In the genomic region with DNA sequence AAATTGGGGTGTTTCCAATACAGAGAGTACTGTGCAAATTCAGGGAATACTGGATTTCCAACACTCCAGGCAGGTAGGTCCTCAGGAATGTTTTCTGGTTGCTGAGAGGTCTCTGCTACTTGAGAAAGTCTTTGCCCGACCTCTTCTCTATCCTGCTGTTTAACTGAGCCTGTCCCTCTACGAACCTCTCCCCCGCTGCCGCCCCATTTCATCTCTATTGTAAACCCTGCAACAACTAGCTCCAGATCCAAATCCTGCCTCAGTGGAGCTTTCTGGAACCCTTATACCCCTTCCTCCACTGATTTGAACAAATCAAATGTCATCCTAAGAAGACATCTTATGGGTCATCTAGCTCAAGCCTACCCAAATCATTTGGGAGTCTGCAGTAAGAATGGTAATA, we compare ENCODE assay signal across 9 cellular contexts. TPM values are rescaled to one million over a fixed set of nuclear protein-coding genes. Genes with fewer than 3 reads are reported as not detected.
DNase-seq lines count a peak whose midpoint lies in the region; ATAC-seq and TF ChIP-seq lines count a peak whose summit lies in the region.
"Had no signal": no experiment of that assay in that cellular context is flagged by ENCODE, and none has a peak within 500 bp of the region (broad histone marks: within the 10 kb centered on the region; RNA-seq: fewer than 3 reads in every experiment).

No MANE protein-coding gene starts in this region.

- WGBS in testis, 2 donors = 66 to 70% methylated on average over 4 of the region's 4 CpGs

- no peak for TF ChIP-seq CTCF in brain (conservative IDR thresholded peaks at IDR 0.05)
- TF ChIP-seq CTCF in mesothelial cell of epicardium (IDR thresholded peaks at IDR 0.05; ENCODE audit: unreplicated experiment) = no peak
- no peak for TF ChIP-seq CTCF in testis (IDR thresholded peaks at IDR 0.05)

- H3K9me3 Mint-ChIP-seq in stimulated activated naive CD8-positive, alpha-beta T cell treated with anti-CD3 and anti-CD28 coated beads, Interleukin-15, Interleukin-2, amounts not matched to agents 100 ng/mL and 50 ng/mL, for 24 hours = peaks cover 5% of the 10 kb centered on the region
- H3K9me3 Mint-ChIP-seq in brain = peaks cover 13 to 33% (median 25%) of the 10 kb centered on the region in 5 experiments
- peaks cover 20% of the 10 kb centered on the region for H3K9me3 Mint-ChIP-seq in mesothelial cell of epicardium

- H3K27me3 Mint-ChIP-seq in stimulated activated naive CD8-positive, alpha-beta T cell treated with anti-CD3 and anti-CD28 coated beads, Interleukin-15, Interleukin-2, amounts not matched to agents 100 ng/mL and 50 ng/mL, for 24 hours = no peaks in the 10 kb centered on the region
- H3K27me3 Mint-ChIP-seq in brain (peaks cover 13% of the 10 kb centered on the region), mesothelial cell of epicardium (ENCODE audit: low read depth) (no peaks in the 10 kb centered on the region)

- no peaks in the 10 kb centered on the region for H3K27me3 ChIP-seq in testis

- H3K4me3 ChIP-seq in testis = peak overlapping the region in 1 of 2 donors; percentile 94

- intact Hi-C loops in testis (cut with DNase I; ENCODE audit: low total_unique reads) = no loop called here

- H3K4me3 Mint-ChIP-seq in stimulated activated naive CD8-positive, alpha-beta T cell treated with anti-CD3 and anti-CD28 coated beads, Interleukin-15, Interleukin-2, amounts not matched to agents 100 ng/mL and 50 ng/mL, for 24 hours = peak overlapping the region; percentile 98
- H3K4me3 Mint-ChIP-seq in brain (peak overlapping the region; percentile 96 to 99 (median 98)), mesothelial cell of epicardium (peak overlapping the region; percentile 96)

- H3K4me1 Mint-ChIP-seq in stimulated activated naive CD8-positive, alpha-beta T cell treated with anti-CD3 and anti-CD28 coated beads, Interleukin-15, Interleukin-2, amounts not matched to agents 100 ng/mL and 50 ng/mL, for 24 hours (ENCODE audit: low read depth) = peaks cover 64% of the 10 kb centered on the region
- H3K4me1 Mint-ChIP-seq in brain (peaks cover 61% of the 10 kb centered on the region), mesothelial cell of epicardium (peaks cover 20% of the 10 kb centered on the region)

- no peak for ATAC-seq in stimulated activated naive CD8-positive, alpha-beta T cell treated with anti-CD3 and anti-CD28 coated beads, Interleukin-15, Interleukin-2, amounts not matched to agents 100 U/mL and 50 U/mL, for 24 hours

- H3K36me3 Mint-ChIP-seq in stimulated activated naive CD8-positive, alpha-beta T cell treated with anti-CD3 and anti-CD28 coated beads, Interleukin-15, Interleukin-2, amounts not matched to agents 100 ng/mL and 50 ng/mL, for 24 hours (ENCODE audit: low read depth) = peaks cover 51% of the 10 kb centered on the region
- H3K36me3 Mint-ChIP-seq in brain = peaks cover 66% of the 10 kb centered on the region
- peaks cover 29% of the 10 kb centered on the region for H3K36me3 Mint-ChIP-seq in mesothelial cell of epicardium

- H3K36me3 ChIP-seq in testis (ENCODE audit: low read depth, missing control alignments) = no peaks in the 10 kb centered on the region

- no peak for DNase-seq in stimulated activated naive CD8-positive, alpha-beta T cell treated with anti-CD3 and anti-CD28 coated beads, Interleukin-15, Interleukin-2, amounts not matched to agents 100 U/mL and 50 U/mL, for 24 hours
- DNase-seq in mesothelial cell of epicardium (ENCODE audit: low spot score in 2 of 2, unreplicated experiment in 2 of 2) (no peak), A172 (ENCODE audit: low spot score) (no peak), testis (no peak), NOMO-1 treated with dmso at 0.1 percent for 144 hours (lab: John Stamatoyannopoulos, UW; ENCODE audit: unreplicated experiment) (no peak), ecto neural progenitor cell (ENCODE audit: low spot score) (no peak)

- no peaks in the 10 kb centered on the region for H3K9me3 ChIP-seq in testis

- peaks cover 9% of the 10 kb centered on the region for H3K4me1 ChIP-seq in testis

- TF ChIP-seq POLR2A in testis (IDR thresholded peaks at IDR 0.05) = no peak

- no peak overlapping the region for H3K27ac ChIP-seq in testis

- peak overlapping the region; percentile 85 for H3K27ac Mint-ChIP-seq in stimulated activated naive CD8-positive, alpha-beta T cell treated with anti-CD3 and anti-CD28 coated beads, Interleukin-15, Interleukin-2, amounts not matched to agents 100 ng/mL and 50 ng/mL, for 24 hours
- H3K27ac Mint-ChIP-seq in brain = peak overlapping the region; percentile 91 to 98 (median 97)
- peak overlapping the region; percentile 91 for H3K27ac Mint-ChIP-seq in mesothelial cell of epicardium

RNA-seq across cellular contexts. Expression of a gene that starts 1.3 kb away (rescaled TPM):
- polyA plus RNA-seq in brain (ENCODE audit: insufficient read depth, low read depth, low replicate concordance) (54.7 TPM), testis (ENCODE audit: insufficient read depth, low read depth, low replicate concordance) (93.5 TPM)
- total RNA-seq in mesothelial cell of epicardium (72.2 to 78.3 TPM (median 72.5 TPM) in 3 replicates), testis (10 to 100 TPM; 56.3 to 67.5 TPM)
- total RNA-seq in A172 (2014; rRNA removed; shearing (Covaris generic)) = 122 and 140 TPM in 2 replicates

RNA-seq across cellular contexts. Expression of a gene that starts 1.4 kb away (rescaled TPM):
- 5.2 TPM for polyA plus RNA-seq in brain (ENCODE audit: insufficient read depth, low read depth, low replicate concordance)
- total RNA-seq in mesothelial cell of epicardium = 11.0 to 12.2 TPM (median 11.2 TPM) in 3 replicates
- 11.5 and 11.8 TPM in 2 replicates for total RNA-seq in A172 (2014; rRNA removed; shearing (Covaris generic))
- total RNA-seq in testis = 1 to 10 TPM; 9.2 to 9.4 TPM
- 6.8 TPM for polyA plus RNA-seq in testis (ENCODE audit: insufficient read depth, low read depth, low replicate concordance)

RNA-seq across cellular contexts. Expression of a gene that starts 12.3 kb away (rescaled TPM):
- polyA plus RNA-seq in brain (ENCODE audit: insufficient read depth, low read depth, low replicate concordance) (not detected), testis (ENCODE audit: insufficient read depth, low read depth, low replicate concordance) (0.26 TPM)
- total RNA-seq in mesothelial cell of epicardium (0.11 TPM in 1 of 3 replicates, not detected in the others), testis (not detected)
- not detected in 2 replicates for total RNA-seq in A172 (2014; rRNA removed; shearing (Covaris generic))
- total RNA-seq: Daoy had no signal

RNA-seq across cellular contexts. Expression of a gene that starts 25.8 kb away (rescaled TPM):
- polyA plus RNA-seq in brain (ENCODE audit: insufficient read depth, low read depth, low replicate concordance) = not detected
- total RNA-seq in mesothelial cell of epicardium = not detected in 3 replicates
- total RNA-seq in A172 (2014; rRNA removed; shearing (Covaris generic)) = not detected in 2 replicates
- total RNA-seq in testis = under 1 TPM; 0.16 to 0.56 TPM
- 0.63 TPM for polyA plus RNA-seq in testis (ENCODE audit: insufficient read depth, low read depth, low replicate concordance)
- total RNA-seq: Daoy had no signal

RNA-seq across cellular contexts. Expression of a gene that starts 31.6 kb away (rescaled TPM):
- polyA plus RNA-seq in brain (ENCODE audit: insufficient read depth, low read depth, low replicate concordance) (not detected), testis (ENCODE audit: insufficient read depth, low read depth, low replicate concordance) (0.86 TPM)
- total RNA-seq in mesothelial cell of epicardium (0.09 TPM in 1 of 3 replicates, not detected in the others), testis (1 to 10 TPM in 1 of 2 donors, under 1 TPM in 1; 0.87 to 1.2 TPM)
- not detected in 2 replicates for total RNA-seq in A172 (2014; rRNA removed; shearing (Covaris generic))
- total RNA-seq: Daoy had no signal
